Comparison of ENCODE assay signal across 1 cellular context in genomic region chr1:178935610-178936009, GRCh38.
TF ChIP-seq lines count a peak whose summit lies in the region.

No MANE protein-coding gene starts in this region.

TF ChIP-seq in SK-N-SH, 30 proteins besides CTCF, POLR2A, EP300 and RAD21 (continued from another document):
- TF ChIP-seq EZH2phosphoT487 (IDR thresholded peaks at IDR 0.05; ENCODE audit: borderline replicate concordance, low read depth) (no peak), MEF2A (IDR thresholded peaks at IDR 0.05; ENCODE audit: borderline replicate concordance, low read depth) (no peak), PBX3 (IDR thresholded peaks at IDR 0.05) (no peak), SIN3A (IDR thresholded peaks at IDR 0.05; ENCODE audit: borderline replicate concordance, low read depth, low read length) (no peak), MAX (IDR thresholded peaks at IDR 0.05; ENCODE audit: low read depth) (no peak), RCOR1 (IDR thresholded peaks at IDR 0.05; ENCODE audit: low read length) (no peak), FOXM1 (IDR thresholded peaks at IDR 0.05; ENCODE audit: low read depth) (no peak), TCF12 (IDR thresholded peaks at IDR 0.05) (no peak), TAF1 (IDR thresholded peaks at IDR 0.05; ENCODE audit: borderline replicate concordance, low read depth, low read length) (no peak), USF2 (IDR thresholded peaks at IDR 0.05; ENCODE audit: borderline replicate concordance, low read depth, low read length) (no peak), ELF1 (IDR thresholded peaks at IDR 0.05) (no peak), FOXJ3 (CRISPR knock-in tag; IDR thresholded peaks at IDR 0.05) (no peak), IRF3 (IDR thresholded peaks at IDR 0.05; ENCODE audit: low read depth, low read length) (no peak), GABPA (IDR thresholded peaks at IDR 0.05; ENCODE audit: low read depth) (no peak), YY1 (IDR thresholded peaks at IDR 0.05; ENCODE audit: low read depth) (no peak), JUND (IDR thresholded peaks at IDR 0.05) (no peak)
